Comparison of ENCODE assay signal across 17 cellular contexts in the genomic region with DNA sequence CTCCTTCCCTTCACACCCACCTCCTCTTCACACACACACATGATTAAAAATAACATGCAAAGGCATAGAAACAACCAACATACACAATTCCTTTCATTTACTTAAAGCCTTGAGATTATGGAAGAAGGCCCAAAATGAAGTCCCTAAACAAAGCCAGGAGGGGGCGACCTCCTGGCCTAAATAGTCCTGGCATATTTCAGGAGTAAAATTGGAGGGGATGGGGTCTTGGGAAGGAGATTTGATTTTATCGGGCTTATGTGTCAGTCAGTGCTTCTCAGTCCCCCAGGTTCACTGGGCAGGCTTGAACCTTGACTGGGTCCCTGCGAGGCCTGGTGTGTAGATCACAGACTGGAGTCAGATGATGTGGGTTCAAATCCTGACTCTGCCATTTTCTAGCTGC.
A peak's percentile ranks its signal among the peaks of the same experiment; 100 is the strongest.
DNase-seq lines count a peak whose midpoint lies in the region; ATAC-seq and TF ChIP-seq lines count a peak whose summit lies in the region.
"Had no signal": no experiment of that assay in that cellular context is flagged by ENCODE, and none has a peak within 500 bp of the region (broad histone marks: within the 10 kb centered on the region; RNA-seq: fewer than 3 reads in every experiment).

No MANE protein-coding gene starts in this region.

- H3K4me2 ChIP-seq in PC-3 (ENCODE audit: low read length): no peak overlapping the region

- H3K4me3 ChIP-seq in PC-3 (ENCODE audit: low read length): no peak overlapping the region
- no peak overlapping the region for H3K4me3 ChIP-seq in fibroblast of pulmonary artery (replicated peaks; ENCODE audit: low read depth, low read length)
- no peak overlapping the region for H3K4me3 ChIP-seq in body of pancreas
- H3K4me3 ChIP-seq: gastroesophageal sphincter, right atrium auricular region had no signal

- 63 to 81% methylated on average over 3 of the region's 3 CpGs for WGBS in body of pancreas, 2 donors

- peak; percentile 30 for TF ChIP-seq CTCF in 22Rv1 (IDR thresholded peaks at IDR 0.05)
- TF ChIP-seq CTCF in PC-3 (conservative IDR thresholded peaks at IDR 0.05; ENCODE audit: low read depth, low read length): peak; percentile 46; the same call in 1 of the 2 replicates
- TF ChIP-seq CTCF in fibroblast of pulmonary artery (IDR thresholded peaks at IDR 0.05; ENCODE audit: low read length, missing control alignments): peak; percentile 10
- no peak for TF ChIP-seq CTCF in body of pancreas (IDR thresholded peaks at IDR 0.05)

- H4K20me1 ChIP-seq in PC-3 (ENCODE audit: low read length): no peaks in the 10 kb centered on the region

- H3K9me2 ChIP-seq in PC-3 (replicated peaks; ENCODE audit: low read length): no peaks in the 10 kb centered on the region

- no peak overlapping the region for H3K9ac ChIP-seq in PC-3 (ENCODE audit: low read length)

- BruUV-seq in PC-3 (replicated peaks; lab: Mats Ljungman, UMichigan): no TSS peak

- no peak for TF ChIP-seq POLR2A in body of pancreas (IDR thresholded peaks at IDR 0.05)

- intact Hi-C loops in PC-3 (cut with micrococcal nuclease): no loop called here
- intact Hi-C loops in left colon (cut with DNase I, micrococcal nuclease): no loop called here
- intact Hi-C loops in body of pancreas (cut with DNase I): no loop called here

- no peaks in the 10 kb centered on the region for H3K79me2 ChIP-seq in PC-3 (ENCODE audit: low read length)

- H3K27me3 ChIP-seq in PC-3 (ENCODE audit: low read length) (no peaks in the 10 kb centered on the region), body of pancreas (no peaks in the 10 kb centered on the region)
- H3K27me3 ChIP-seq: gastroesophageal sphincter, right atrium auricular region had no signal

- POLR2A ChIA-PET in PC-3 (lab: Charles Lee; ENCODE audit: unreplicated experiment): no interaction called here

- H3K36me3 ChIP-seq in PC-3 (ENCODE audit: low read depth, low read length): no peaks in the 10 kb centered on the region
- H3K36me3 ChIP-seq in body of pancreas (replicated peaks in 1 of 2; ENCODE audit: insufficient read depth in 1 of 2, low read depth in 2 of 2): no peaks in the 10 kb centered on the region
- H3K36me3 ChIP-seq: gastroesophageal sphincter, right atrium auricular region had no signal

- no peaks in the 10 kb centered on the region for H3F3A ChIP-seq in PC-3 (ENCODE audit: low read length, unreplicated experiment)

- CTCF ChIA-PET in PC-3 (lab: Charles Lee): no interaction called here

- no peak for ATAC-seq in PC-3
- no peak for ATAC-seq in HG03039 (IDR thresholded peaks at IDR 0.05; ENCODE audit: unreplicated experiment)
- no peak for ATAC-seq in left colon
- no peak for ATAC-seq in body of pancreas
- ATAC-seq: gastroesophageal sphincter had no signal

- DNase-seq in EL (peak; percentile 4), PC-3 (peak; percentile 9), fibroblast of pulmonary artery (ENCODE audit: low read depth) (no peak), HuH-7.5 (ENCODE audit: low spot score) (no peak), left colon (no peak), body of pancreas (no peak)
- DNase-seq: activated CD4-positive, alpha-beta T cell treated with anti-CD3 and anti-CD28 coated beads for 48 hours; AML-193; amygdala; kidney glomerular epithelial cell; MM.1S; NCI-H226; stimulated activated naive CD4-positive, alpha-beta T cell had no signal

- H2AFZ ChIP-seq in PC-3 (ENCODE audit: low read length): no peak overlapping the region

- H3K27ac ChIP-seq in 22Rv1 (no peak overlapping the region), PC-3 (ENCODE audit: low read length) (no peak overlapping the region), body of pancreas (no peak overlapping the region)
- H3K27ac ChIP-seq: gastroesophageal sphincter, right atrium auricular region had no signal

- H3K9me3 ChIP-seq in PC-3 (ENCODE audit: low read length) (no peaks in the 10 kb centered on the region), body of pancreas (no peaks in the 10 kb centered on the region)
- H3K9me3 ChIP-seq: gastroesophageal sphincter, right atrium auricular region had no signal

- H3K4me1 ChIP-seq in PC-3 (ENCODE audit: insufficient read depth, low read length) (no peaks in the 10 kb centered on the region), body of pancreas (no peaks in the 10 kb centered on the region)
- H3K4me1 ChIP-seq: gastroesophageal sphincter, right atrium auricular region had no signal

Comparison
In these comparisons a context has a peak if more than half of its experiments do, and no peak if none do; other contexts are left out.
1. CTCF ChIP-seq: peak in 22Rv1 (single experiment), PC-3 (single experiment) and fibroblast of pulmonary artery (single experiment); none in body of pancreas (0 of 7).
2. DNase-seq: peak in EL (single experiment) and PC-3 (single experiment); none in fibroblast of pulmonary artery (single experiment), HuH-7.5 (single experiment), left colon (0 of 2) and body of pancreas (0 of 4).